18 cellular contexts compared by ENCODE assay signal in the genomic region with DNA sequence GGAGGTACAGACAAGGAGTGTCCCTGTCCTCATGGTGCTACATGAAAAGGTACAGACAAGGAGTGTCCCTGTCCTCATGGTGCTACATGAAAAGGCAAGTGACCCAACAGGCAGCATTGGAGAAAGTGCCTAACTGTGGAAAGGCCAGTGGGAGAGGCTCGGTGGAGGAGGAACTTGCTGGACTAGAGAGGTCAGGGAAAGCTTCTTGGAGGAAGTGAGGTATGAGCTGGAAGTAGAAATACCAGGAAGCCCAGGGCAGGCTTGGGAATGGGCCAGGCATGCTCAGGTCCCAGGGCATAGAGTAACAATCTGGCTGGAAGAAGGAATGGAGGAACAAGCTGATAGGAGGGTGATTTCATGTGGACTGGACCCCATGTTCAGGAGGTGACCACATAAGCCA. TPM values are rescaled to one million over a fixed set of nuclear protein-coding genes. Genes with fewer than 3 reads are reported as not detected.
A peak's percentile ranks its signal among the peaks of the same experiment; 100 is the strongest.
DNase-seq lines count a peak whose midpoint lies in the region; ATAC-seq, FAIRE-seq and TF ChIP-seq lines count a peak whose summit lies in the region.
"Had no signal": no experiment of that assay in that cellular context is flagged by ENCODE, and none has a peak within 500 bp of the region (broad histone marks: within the 10 kb centered on the region; RNA-seq: fewer than 3 reads in every experiment).

No MANE protein-coding gene starts in this region.

- peak overlapping the region; percentile 97 for H3K27ac ChIP-seq in OCI-LY7 (ENCODE audit: low read depth, low read length, poor library complexity, severe bottlenecking)
- H3K27ac ChIP-seq: BLaER1, body of pancreas, thyroid gland, WERI-Rb-1 had no signal

- no peaks in the 10 kb centered on the region for H4K20me1 ChIP-seq in OCI-LY7 (ENCODE audit: insufficient read depth, low read length)
- H4K20me1 ChIP-seq: BLaER1 had no signal

- no peak for TF ChIP-seq POLR2A in GM12892 (IDR thresholded peaks at IDR 0.05; ENCODE audit: low read depth, low read length)

- no peak for TF ChIP-seq CTCF in OCI-LY7 (conservative IDR thresholded peaks at IDR 0.05; ENCODE audit: low read length)

- peak overlapping the region; percentile 51; the same call in 1 of the 2 replicates for H2AFZ ChIP-seq in OCI-LY7 (ENCODE audit: low read length)

- no peaks in the 10 kb centered on the region for H3K36me3 ChIP-seq in OCI-LY7 (ENCODE audit: insufficient read depth, low read length)
- H3K36me3 ChIP-seq: BLaER1, HAP-1, thyroid gland, WERI-Rb-1 had no signal

- peaks cover 27% of the 10 kb centered on the region for H3K36me3 Mint-ChIP-seq in effector memory CD8-positive, alpha-beta T cell (ENCODE audit: insufficient read depth)
- no peaks in the 10 kb centered on the region for H3K36me3 Mint-ChIP-seq in stimulated activated naive B cell treated with anti-CD40 and anti-IgM and Interleukin-4, amounts not matched to agents 10 μg/mL and 1 μg/mL and 100 μg/mL, for 72 hours
- H3K36me3 Mint-ChIP-seq: activated naive CD4-positive, alpha-beta T cell treated with anti-CD3 and anti-CD28 coated beads, Interleukin-2, amount 10 ng/mL, durations not matched to agents 7 days and 5 days had no signal

- peak overlapping the region; percentile 47 to 55 for H3K27ac Mint-ChIP-seq in effector memory CD8-positive, alpha-beta T cell
- peak overlapping the region; percentile 22 for H3K27ac Mint-ChIP-seq in stimulated activated naive B cell treated with anti-CD40 and anti-IgM and Interleukin-4, amounts not matched to agents 10 μg/mL and 1 μg/mL and 100 μg/mL, for 72 hours
- H3K27ac Mint-ChIP-seq: activated naive CD4-positive, alpha-beta T cell treated with anti-CD3 and anti-CD28 coated beads, Interleukin-2, amount 10 ng/mL, durations not matched to agents 7 days and 5 days; progenitor cell of endocrine pancreas had no signal

- CTCF ChIA-PET in OCI-LY7 (lab: Charles Lee; ENCODE audit: unreplicated experiment) = interaction anchor here (0.9 to 2.7 kb wide), 4 partner anchors 19 to 98 kb away, joined by 3 to 6 read pairs (median 4); no protein-coding TSS in a partner anchor

- H3K9me3 ChIP-seq in OCI-LY7 (ENCODE audit: low read length) = no peaks in the 10 kb centered on the region
- H3K9me3 ChIP-seq: BLaER1, body of pancreas, HAP-1, thyroid gland had no signal

- H3K79me2 ChIP-seq in OCI-LY7 (ENCODE audit: insufficient read depth, low read depth, low read length) = no peaks in the 10 kb centered on the region

- peak; percentile 81 for FAIRE-seq in GM12892 (lab: Jason Lieb, UNC)

- no peaks in the 10 kb centered on the region for H3K9me2 ChIP-seq in OCI-LY7 (ENCODE audit: insufficient read depth, low read length)

- H3K4me2 ChIP-seq in OCI-LY7 (ENCODE audit: low read length) = peak overlapping the region; percentile 93
- H3K4me2 ChIP-seq: BLaER1 had no signal

- DNase-seq in GM12892 (ENCODE audit: insufficient read length) (no peak), OCI-LY7 (ENCODE audit: low spot score) (no peak), SIG-M5 (lab: John Stamatoyannopoulos, UW) (no peak), NCI-H82 (lab: John Stamatoyannopoulos, UW) (no peak)
- no peak for DNase-seq in effector memory CD8-positive, alpha-beta T cell
- no peak for DNase-seq in stimulated activated naive B cell treated with anti-CD40 and anti-IgM and Interleukin-4, amounts not matched to agents 10 μg/mL and 1 μg/mL and 100 μg/mL, for 72 hours
- DNase-seq: cortex of kidney; DMS79; NCI-H1436; stimulated activated CD4-positive, alpha-beta T cell treated with anti-CD3 and anti-CD28 coated beads, Interleukin-4, amount 100 ng/mL, for 4 hours had no signal

- intact Hi-C loops in OCI-LY7 (cut with micrococcal nuclease; ENCODE audit: unreplicated experiment) = loop anchor here (5.0 kb wide), 2 partner anchors 197 to 242 kb away; no protein-coding TSS in a partner anchor

- peaks cover 83% of the 10 kb centered on the region for H3K4me1 ChIP-seq in OCI-LY7 (ENCODE audit: insufficient read depth, low read length, poor library complexity, severe bottlenecking)

- no peak for ATAC-seq in effector memory CD8-positive, alpha-beta T cell (replicated peaks)
- no peak for ATAC-seq in stimulated activated naive B cell treated with anti-CD40 and anti-IgM and Interleukin-4, amounts not matched to agents 10 μg/mL and 1 μg/mL and 100 μg/mL, for 72 hours (replicated peaks)
- no peak for ATAC-seq in GM19395 (IDR thresholded peaks at IDR 0.05; ENCODE audit: unreplicated experiment)
- ATAC-seq: body of pancreas had no signal

- peak overlapping the region in 1 of 2 donors; percentile 22 for H3K4me3 Mint-ChIP-seq in effector memory CD8-positive, alpha-beta T cell
- H3K4me3 Mint-ChIP-seq in stimulated activated naive B cell treated with anti-CD40 and anti-IgM and Interleukin-4, amounts not matched to agents 10 μg/mL and 1 μg/mL and 100 μg/mL, for 72 hours = no peak overlapping the region
- H3K4me3 Mint-ChIP-seq: activated naive CD4-positive, alpha-beta T cell treated with anti-CD3 and anti-CD28 coated beads, Interleukin-2, amount 10 ng/mL, durations not matched to agents 7 days and 5 days had no signal

- POLR2A ChIA-PET in OCI-LY7 (lab: Charles Lee) = interaction anchor here (0.6 to 10.8 kb wide), 13 partner anchors 10 to 173 kb away, joined by 3 to 116 read pairs (median 4); a partner anchor contains a TSS

- no TSS peak for BruUV-seq in OCI-LY7 (replicated peaks; lab: Mats Ljungman, UMichigan)

- H3K9me3 Mint-ChIP-seq in effector memory CD8-positive, alpha-beta T cell = no peaks in the 10 kb centered on the region
- H3K9me3 Mint-ChIP-seq in stimulated activated naive B cell treated with anti-CD40 and anti-IgM and Interleukin-4, amounts not matched to agents 10 μg/mL and 1 μg/mL and 100 μg/mL, for 72 hours = no peaks in the 10 kb centered on the region
- H3K9me3 Mint-ChIP-seq: activated naive CD4-positive, alpha-beta T cell treated with anti-CD3 and anti-CD28 coated beads, Interleukin-2, amount 10 ng/mL, durations not matched to agents 7 days and 5 days had no signal

- H3K4me3 ChIP-seq in OCI-LY7 (ENCODE audit: low read depth, low read length, poor library complexity, severe bottlenecking) = no peak overlapping the region
- H3K4me3 ChIP-seq: BLaER1, body of pancreas, HAP-1, thyroid gland had no signal

- H3K4me1 Mint-ChIP-seq in effector memory CD8-positive, alpha-beta T cell (ENCODE audit: low read depth in 2 of 2) = peaks cover 53 to 63% of the 10 kb centered on the region in 2 donors
- H3K4me1 Mint-ChIP-seq in stimulated activated naive B cell treated with anti-CD40 and anti-IgM and Interleukin-4, amounts not matched to agents 10 μg/mL and 1 μg/mL and 100 μg/mL, for 72 hours = peaks cover 59 to 83% of the 10 kb centered on the region in 2 donors

- H3K27me3 Mint-ChIP-seq in effector memory CD8-positive, alpha-beta T cell = no peaks in the 10 kb centered on the region
- H3K27me3 Mint-ChIP-seq in stimulated activated naive B cell treated with anti-CD40 and anti-IgM and Interleukin-4, amounts not matched to agents 10 μg/mL and 1 μg/mL and 100 μg/mL, for 72 hours = no peaks in the 10 kb centered on the region
- H3K27me3 Mint-ChIP-seq: activated naive CD4-positive, alpha-beta T cell treated with anti-CD3 and anti-CD28 coated beads, Interleukin-2, amount 10 ng/mL, durations not matched to agents 7 days and 5 days had no signal

RNA-seq across cellular contexts. Expression of a gene that starts 59.8 kb away (rescaled TPM):
- polyA plus RNA-seq in GM12892 (2012; ENCODE audit: missing spikeins) = not detected
- 0.16 and 0.46 TPM in 2 replicates for total RNA-seq in OCI-LY7 (2014; rRNA removed; shearing (Covaris generic))
- 16.4 and 19.9 TPM in 2 replicates for total RNA-seq in OCI-LY7 (2022)
